1 cellular context compared by ENCODE assay signal in genomic region chr5:109409844-109410388, GRCh38.
TF ChIP-seq lines count a peak whose summit lies in the region.

PJA2 (minus strand) TSS chr5:109409974; CDS start chr5:109383433, 26,541 bp downstream.

TF ChIP-seq in GM12878, 131 proteins besides CTCF, POLR2A, EP300 and RAD21 (continued from another document and continues in another):
- no peak for TF ChIP-seq SKIL (IDR thresholded peaks at IDR 0.05; ENCODE audit: low read depth, poor library complexity, severe bottlenecking)
- no peak for TF ChIP-seq ZZZ3 (IDR thresholded peaks at IDR 0.05; ENCODE audit: control insufficient read depth, insufficient read length, low read depth)
- TF ChIP-seq ZSCAN29 (IDR thresholded peaks at IDR 0.05): no peak
- no peak for TF ChIP-seq CHD4 (IDR thresholded peaks at IDR 0.05)
- TF ChIP-seq HSF1 (IDR thresholded peaks at IDR 0.05; ENCODE audit: low read depth, low read length): no peak
- no peak for TF ChIP-seq E2F8 (IDR thresholded peaks at IDR 0.05; ENCODE audit: low read depth, partially characterized antibody)
- peak; percentile 88 for TF ChIP-seq CREM (IDR thresholded peaks at IDR 0.05; ENCODE audit: low read depth)
- TF ChIP-seq HCFC1 (IDR thresholded peaks at IDR 0.05; ENCODE audit: low read length): 0 out of 2 replicates have a peak, but pooled peaks have one; percentile 22
- no peak; the same call in 1 of the 2 replicates for TF ChIP-seq BACH1 (IDR thresholded peaks at IDR 0.05; ENCODE audit: borderline replicate concordance)
- TF ChIP-seq USF1 (IDR thresholded peaks at IDR 0.05; ENCODE audit: borderline replicate concordance, extremely low read length, insufficient read depth, low read depth, low read length): no peak
- no peak for TF ChIP-seq BRCA1 (IDR thresholded peaks at IDR 0.05; ENCODE audit: low read depth, low read length)
- TF ChIP-seq DPF2 (IDR thresholded peaks at IDR 0.05): no peak
- no peak for TF ChIP-seq ZNF207 (IDR thresholded peaks at IDR 0.05; ENCODE audit: borderline replicate concordance)
- no peak for TF ChIP-seq MTA2 (IDR thresholded peaks at IDR 0.05; ENCODE audit: low read depth)
- TF ChIP-seq IKZF2 (IDR thresholded peaks at IDR 0.05): peak; percentile 84 to 87; a peak in 2 of 4 replicates
- no peak for TF ChIP-seq BCL11A (IDR thresholded peaks at IDR 0.05; ENCODE audit: low read depth, low read length)
- TF ChIP-seq RFX5 (IDR thresholded peaks at IDR 0.05; ENCODE audit: low read depth, low read length): peak; percentile 98
- TF ChIP-seq STAT3 (IDR thresholded peaks at IDR 0.05; ENCODE audit: low read depth, low read length): no peak
- TF ChIP-seq IKZF1 (conservative IDR thresholded peaks at IDR 0.05): no peak
- TF ChIP-seq SMAD1 (IDR thresholded peaks at IDR 0.05; ENCODE audit: low read depth, partially characterized antibody): no peak
- 0 out of 2 replicates have a peak, but pooled peaks have one; percentile 45 for TF ChIP-seq SMAD5 (IDR thresholded peaks at IDR 0.05; ENCODE audit: low read depth)
- TF ChIP-seq LARP7 (IDR thresholded peaks at IDR 0.05): no peak
- TF ChIP-seq EZH2 (IDR thresholded peaks at IDR 0.05; ENCODE audit: borderline replicate concordance, control insufficient read depth, low read depth, low read length): no peak
- TF ChIP-seq ELK1 (IDR thresholded peaks at IDR 0.05; ENCODE audit: low read depth, low read length): no peak
- no peak; the same call in 1 of the 2 replicates for TF ChIP-seq ZBTB40 (IDR thresholded peaks at IDR 0.05; ENCODE audit: borderline replicate concordance)
- peak; percentile 46; the same call in 1 of the 2 replicates for TF ChIP-seq TAF1 (IDR thresholded peaks at IDR 0.05; ENCODE audit: borderline replicate concordance, low read depth, low read length)
- TF ChIP-seq ZNF274 (IDR thresholded peaks at IDR 0.05; ENCODE audit: insufficient read depth, insufficient read length): no peak
- TF ChIP-seq SIX5 (IDR thresholded peaks at IDR 0.05; ENCODE audit: low read depth, low read length, severe bottlenecking): no peak
- TF ChIP-seq PAX5 (IDR thresholded peaks at IDR 0.05; ENCODE audit: borderline replicate concordance, low read depth, low read length): no peak
- TF ChIP-seq CEBPZ (IDR thresholded peaks at IDR 0.05; ENCODE audit: low read depth, low read length): no peak
- no peak for TF ChIP-seq JUND (IDR thresholded peaks at IDR 0.05; ENCODE audit: low read depth, low read length)
- TF ChIP-seq WRNIP1 (IDR thresholded peaks at IDR 0.05; ENCODE audit: borderline replicate concordance, low read depth, low read length): no peak
- TF ChIP-seq KDM1A (IDR thresholded peaks at IDR 0.05; ENCODE audit: borderline replicate concordance): no peak
- no peak for TF ChIP-seq ETV6 (conservative IDR thresholded peaks at IDR 0.05 in 1 of 2, IDR thresholded peaks at IDR 0.05 in 1 of 2; ENCODE audit: borderline replicate concordance in 1 of 2, low read depth in 1 of 2)
- TF ChIP-seq PAX8 (IDR thresholded peaks at IDR 0.05): no peak
- no peak for TF ChIP-seq BCL3 (IDR thresholded peaks at IDR 0.05; ENCODE audit: borderline replicate concordance, insufficient read depth, low read depth, low read length, poor library complexity, severe bottlenecking)
- no peak for TF ChIP-seq CBX3 (IDR thresholded peaks at IDR 0.05; ENCODE audit: borderline replicate concordance, low read depth)
- TF ChIP-seq PML (IDR thresholded peaks at IDR 0.05; ENCODE audit: low read length): 0 out of 2 replicates have a peak, but pooled peaks have one; percentile 20
- no peak for TF ChIP-seq RBBP5 (conservative IDR thresholded peaks at IDR 0.05)
- TF ChIP-seq SIN3A (IDR thresholded peaks at IDR 0.05; ENCODE audit: low read depth, low read length): no peak
